Comparison of ENCODE assay signal across 9 cellular contexts in genomic region chr11:73288197-73288872, GRCh38. TPM values are rescaled to one million over a fixed set of nuclear protein-coding genes. Genes with fewer than 3 reads are reported as not detected.
DNase-seq lines count a peak whose midpoint lies in the region; ATAC-seq and TF ChIP-seq lines count a peak whose summit lies in the region.
"Had no signal": no experiment of that assay in that cellular context is flagged by ENCODE, and none has a peak within 500 bp of the region (broad histone marks: within the 10 kb centered on the region; RNA-seq: fewer than 3 reads in every experiment).

No MANE protein-coding gene starts in this region.

- peak overlapping the region; percentile 97 for H3K27ac Mint-ChIP-seq in HFFc6

- in situ Hi-C loops in Panc1 (cut with HindIII; ENCODE audit: low pct_unique_long_range_greater_than_20kb, low sequenced_read_pairs): no loop called here

- H3K36me3 ChIP-seq in Panc1 (ENCODE audit: control insufficient read depth, insufficient read depth, low read length) (no peaks in the 10 kb centered on the region), thoracic aorta (no peaks in the 10 kb centered on the region)

- no TSS peak for BruUV-seq in Panc1 (replicated peaks; lab: Mats Ljungman, UMichigan)

- H3K36me3 Mint-ChIP-seq in HFFc6 (ENCODE audit: low read depth): no peaks in the 10 kb centered on the region

- peak overlapping the region; percentile 61 for H3K27ac ChIP-seq in Panc1 (ENCODE audit: low read length)
- peak overlapping the region; percentile 63 for H3K27ac ChIP-seq in right cardiac atrium (ENCODE audit: low read length)
- H3K27ac ChIP-seq in thoracic aorta: peak overlapping the region; percentile 73 to 80
- H3K27ac ChIP-seq: VCaP had no signal

- H3K4me1 ChIP-seq in Panc1 (ENCODE audit: control insufficient read depth, insufficient read depth, low read length) (peaks cover 12% of the 10 kb centered on the region), right cardiac atrium (ENCODE audit: control insufficient read depth, insufficient read depth, low read length) (peaks cover 9% of the 10 kb centered on the region), thoracic aorta (ENCODE audit: control insufficient read depth in 1 of 2, low read depth in 2 of 2) (peaks cover 15 to 18% of the 10 kb centered on the region in 2 donors)

- H3K4me3 ChIP-seq in Panc1 (ENCODE audit: low read depth in 2 of 2, low read length in 2 of 2) (no peak overlapping the region), right cardiac atrium (ENCODE audit: low read length) (no peak overlapping the region), thoracic aorta (no peak overlapping the region)

- H3K9me3 ChIP-seq in Panc1 (ENCODE audit: control insufficient read depth, insufficient read depth, low read depth, low read length) (no peaks in the 10 kb centered on the region), right cardiac atrium (ENCODE audit: control insufficient read depth, low read length) (no peaks in the 10 kb centered on the region), thoracic aorta (no peaks in the 10 kb centered on the region)

- TF ChIP-seq CTCF in HFFc6 (IDR thresholded peaks at IDR 0.05): no peak
- TF ChIP-seq CTCF in Panc1 (IDR thresholded peaks at IDR 0.05): no peak
- TF ChIP-seq CTCF in thoracic aorta (IDR thresholded peaks at IDR 0.05): no peak

- H3K4me1 Mint-ChIP-seq in HFFc6 (ENCODE audit: low read depth): peaks cover 37% of the 10 kb centered on the region

- POLR2A ChIA-PET in Panc1 (lab: Charles Lee): interaction anchor here (0.6 kb wide), 1 partner anchor 604 kb away, joined by 3 read pairs; no protein-coding TSS in a partner anchor

- intact Hi-C loops in Panc1 (cut with micrococcal nuclease; ENCODE audit: unreplicated experiment): no loop called here
- intact Hi-C loops in right cardiac atrium (cut with DNase I): loop anchor here in 3 of 4 donors (2.0 to 10.0 kb wide), 3 partner anchors 101 to 104 kb away; no protein-coding TSS in a partner anchor

- 66% methylated on average over 5 of the region's 5 CpGs for WGBS in right cardiac atrium

- no peaks in the 10 kb centered on the region for H3K9me3 Mint-ChIP-seq in HFFc6

- peaks cover 2% of the 10 kb centered on the region; the same call in 1 of the 2 replicates for H3K27me3 Mint-ChIP-seq in HFFc6 (ENCODE audit: insufficient read depth)

- 0 out of 2 replicates have a peak overlapping the region, but pooled peaks have one; percentile 65 for H3K4me3 Mint-ChIP-seq in HFFc6

- no peak for ATAC-seq in Panc1
- peak; percentile 4 to 44 for ATAC-seq in right cardiac atrium
- ATAC-seq in thoracic aorta (ENCODE audit: insufficient number of reproducible peaks, low FRiP score, low read depth): no peak

- CTCF ChIA-PET in Panc1 (lab: Charles Lee): interaction anchor here (1.0 to 1.9 kb wide), 8 partner anchors 10 to 102 kb away, joined by 3 to 10 read pairs (median 4); partner anchors contain the start of gene P2RY6

- H3K27me3 ChIP-seq in Panc1 (ENCODE audit: control insufficient read depth, insufficient read depth, low read length): no peaks in the 10 kb centered on the region
- H3K27me3 ChIP-seq in right cardiac atrium (ENCODE audit: control insufficient read depth, insufficient read depth): no peaks in the 10 kb centered on the region
- H3K27me3 ChIP-seq in thoracic aorta (replicated peaks; ENCODE audit: insufficient read depth): no peaks in the 10 kb centered on the region

- DNase-seq in HFFc6 (no peak), Panc1 (ENCODE audit: low read depth, low spot score) (no peak), right cardiac atrium (no peak), thoracic aorta (ENCODE audit: low spot score) (no peak), H4 (ENCODE audit: low spot score) (no peak), islet precursor cell (no peak), NCI-H2081 treated with DMSO at 0.1 percent for 48 hours (lab: John Stamatoyannopoulos, UW) (no peak)
- DNase-seq: NCI-H2029 treated with DMSO at 0.1 percent for 48 hours had no signal

RNA-seq across cellular contexts. Expression of gene P2RY6, which starts 16.2 kb away (rescaled TPM):
- 1 to 10 TPM in 4 of 6 experiments, under 1 TPM in 2; 0.54 to 2.4 (median 1.9) TPM for total RNA-seq in HFFc6 (2021; fragmentation: NEBNext Ultra II Directional; extraction: Animal tissue kit (Norgen Biotek cat#: 25700))
- total RNA-seq in Panc1 (2021; ENCODE audit: unreplicated experiment) (0.59 TPM), right cardiac atrium (1 to 10 TPM in 3 of 4 donors, under 1 TPM in 1; 0.96 to 2.7 (median 2.0) TPM), thoracic aorta (10 to 100 TPM in 1 of 2 donors, 1 to 10 TPM in 1; 7.7 to 13.4 TPM)
- 0.45 TPM for polyA plus RNA-seq in Panc1 (2012; ENCODE audit: insufficient read length)
- polyA plus RNA-seq in right cardiac atrium: 0.70 TPM
- 2.5 and 2.7 TPM in 2 replicates for total RNA-seq in H4 (2014; rRNA removed; shearing (Covaris generic))

RNA-seq across cellular contexts. Expression of gene ARHGEF17, which starts 19.7 kb away (rescaled TPM):
- total RNA-seq in HFFc6 (2021; fragmentation: NEBNext Ultra II Directional; extraction: Animal tissue kit (Norgen Biotek cat#: 25700)): 100 to 1,000 TPM in 2 of 6 experiments, 10 to 100 TPM in 4; 84.6 to 112 (median 92.1) TPM
- total RNA-seq in Panc1 (2021; ENCODE audit: unreplicated experiment): 43.2 TPM
- 52.5 TPM for polyA plus RNA-seq in Panc1 (2012; ENCODE audit: insufficient read length)
- total RNA-seq in right cardiac atrium: 10 to 100 TPM; 47.6 to 53.8 (median 49.3) TPM
- 34.0 TPM for polyA plus RNA-seq in right cardiac atrium
- 100 to 1,000 TPM; 244 to 308 TPM for total RNA-seq in thoracic aorta
- total RNA-seq in H4 (2014; rRNA removed; shearing (Covaris generic)): 3.3 and 3.9 TPM in 2 replicates

Comparison
In these comparisons a context has a peak if more than half of its experiments do, and no peak if none do; other contexts are left out.
1. ATAC-seq: peak in right cardiac atrium (2 of 2); none in Panc1 (single experiment) and thoracic aorta (single experiment).
2. Peak in every context shown above with its lines, with median percentiles within 50 percentile points of each other: H3K27ac ChIP-seq.